ENCODE assay signal across 8 cellular contexts in genomic region chr17:73956595-73957465, GRCh38.
DNase-seq lines count a peak whose midpoint lies in the region; ATAC-seq and TF ChIP-seq lines count a peak whose summit lies in the region.

No MANE protein-coding gene starts in this region.

- no peaks in the 10 kb centered on the region for H3K4me1 ChIP-seq in foreskin keratinocyte

- intact Hi-C loops in posterior cingulate gyrus (cut with DNase I) = loop anchor here (5.0 kb wide), 2 partner anchors 310 to 530 kb away; no protein-coding TSS in a partner anchor

- no peak overlapping the region for H3K27ac ChIP-seq in foreskin keratinocyte

- peak; percentile 38 for TF ChIP-seq CTCF in foreskin keratinocyte (conservative IDR thresholded peaks at IDR 0.05)

- DNase-seq in activated gamma-delta T cell treated with Interleukin-2 at 50 U/mL for 16 hours (peak; percentile 56), activated gamma-delta T cell (lab: John Stamatoyannopoulos, UW) (no peak), NCI-H446 (lab: John Stamatoyannopoulos, UW) (peak; percentile 2 to 70), foreskin keratinocyte (no peak), posterior cingulate gyrus (peak; percentile 47 to 96 (median 84))
- DNase-seq in activated CD8-positive, alpha-beta memory T cell treated with anti-CD3 and anti-CD28 coated beads, Interleukin-2, amount 50 U/mL, for 48 hours = peak; percentile 81

- ATAC-seq in foreskin keratinocyte (peak; percentile 22), HG02852 (IDR thresholded peaks at IDR 0.05; ENCODE audit: unreplicated experiment) (no peak), HG03521 (IDR thresholded peaks at IDR 0.05; ENCODE audit: unreplicated experiment) (no peak)

- H3K27me3 ChIP-seq in foreskin keratinocyte = peaks cover 19% of the 10 kb centered on the region

Comparison
In these comparisons a context has a peak if more than half of its experiments do, and no peak if none do; other contexts are left out.
1. DNase-seq: peak in activated gamma-delta T cell treated with Interleukin-2 at 50 U/mL for 16 hours (single experiment), NCI-H446 (2 of 2), activated CD8-positive, alpha-beta memory T cell treated with anti-CD3 and anti-CD28 coated beads, Interleukin-2, amount 50 U/mL, for 48 hours (single experiment) and posterior cingulate gyrus (10 of 10); none in activated gamma-delta T cell (single experiment) and foreskin keratinocyte (0 of 2).